2 cellular contexts compared by ENCODE assay signal in the genomic region with DNA sequence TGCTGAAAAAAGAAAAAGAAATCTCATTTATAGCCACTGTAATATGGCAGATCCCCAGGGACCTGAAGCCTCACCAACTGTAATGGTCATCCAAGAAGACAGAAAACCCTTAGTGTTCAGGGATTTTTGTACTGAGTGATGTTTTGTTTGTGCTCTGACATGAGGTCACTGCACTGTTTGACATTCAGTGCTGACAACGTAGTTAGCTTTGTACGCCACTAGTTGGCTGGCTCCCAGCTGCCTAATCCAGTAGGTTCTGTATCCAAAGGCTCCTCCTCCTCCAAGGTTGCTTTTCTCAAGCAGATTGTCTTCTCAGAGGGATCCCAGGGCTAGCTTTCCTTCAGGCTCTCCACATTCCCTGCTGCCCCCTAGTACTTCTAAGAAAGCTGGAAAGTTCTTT.
TF ChIP-seq lines count a peak whose summit lies in the region.

No MANE protein-coding gene starts in this region.

TF ChIP-seq in H1, 55 proteins besides CTCF, POLR2A, EP300 and RAD21:
- TF ChIP-seq TCF12 (IDR thresholded peaks at IDR 0.05; ENCODE audit: low read depth, low read length) = no peak
- TF ChIP-seq PHF8 (conservative IDR thresholded peaks at IDR 0.05; ENCODE audit: low read depth, low read length) = no peak
- TF ChIP-seq CREB1 (IDR thresholded peaks at IDR 0.05) = peak; percentile 23; the same call in 1 of the 2 replicates
- no peak for TF ChIP-seq POU5F1 (IDR thresholded peaks at IDR 0.05; ENCODE audit: low read depth, low read length)
TF ChIP-seq in H1: peak in this region for 1.

TF ChIP-seq in liver, 16 proteins besides CTCF, POLR2A, EP300 and RAD21:
- TF ChIP-seq GABPA (IDR thresholded peaks at IDR 0.05 in 1 of 2, conservative IDR thresholded peaks at IDR 0.05 in 1 of 2) (peak in 1 of 2 donors; percentile 12), MAX (IDR thresholded peaks at IDR 0.05) (no peak), REST (IDR thresholded peaks at IDR 0.05) (no peak), JUND (IDR thresholded peaks at IDR 0.05) (peak in 1 of 2 donors; percentile 11), HNF4A (conservative IDR thresholded peaks at IDR 0.05) (no peak), HNF4G (IDR thresholded peaks at IDR 0.05) (no peak), EGR1 (IDR thresholded peaks at IDR 0.05; ENCODE audit: low read depth in 2 of 2) (no peak), SP1 (IDR thresholded peaks at IDR 0.05) (no peak), TAF1 (conservative IDR thresholded peaks at IDR 0.05) (no peak), RXRA (IDR thresholded peaks at IDR 0.05) (no peak)
- TF ChIP-seq, protein P1, sequence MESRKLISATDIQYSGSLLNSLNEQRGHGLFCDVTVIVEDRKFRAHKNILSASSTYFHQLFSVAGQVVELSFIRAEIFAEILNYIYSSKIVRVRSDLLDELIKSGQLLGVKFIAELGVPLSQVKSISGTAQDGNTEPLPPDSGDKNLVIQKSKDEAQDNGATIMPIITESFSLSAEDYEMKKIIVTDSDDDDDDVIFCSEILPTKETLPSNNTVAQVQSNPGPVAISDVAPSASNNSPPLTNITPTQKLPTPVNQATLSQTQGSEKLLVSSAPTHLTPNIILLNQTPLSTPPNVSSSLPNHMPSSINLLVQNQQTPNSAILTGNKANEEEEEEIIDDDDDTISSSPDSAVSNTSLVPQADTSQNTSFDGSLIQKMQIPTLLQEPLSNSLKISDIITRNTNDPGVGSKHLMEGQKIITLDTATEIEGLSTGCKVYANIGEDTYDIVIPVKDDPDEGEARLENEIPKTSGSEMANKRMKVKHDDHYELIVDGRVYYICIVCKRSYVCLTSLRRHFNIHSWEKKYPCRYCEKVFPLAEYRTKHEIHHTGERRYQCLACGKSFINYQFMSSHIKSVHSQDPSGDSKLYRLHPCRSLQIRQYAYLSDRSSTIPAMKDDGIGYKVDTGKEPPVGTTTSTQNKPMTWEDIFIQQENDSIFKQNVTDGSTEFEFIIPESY (IDR thresholded peaks at IDR 0.05) = no peak
